ENCODE assay signal across 8 cellular contexts in the genomic region with DNA sequence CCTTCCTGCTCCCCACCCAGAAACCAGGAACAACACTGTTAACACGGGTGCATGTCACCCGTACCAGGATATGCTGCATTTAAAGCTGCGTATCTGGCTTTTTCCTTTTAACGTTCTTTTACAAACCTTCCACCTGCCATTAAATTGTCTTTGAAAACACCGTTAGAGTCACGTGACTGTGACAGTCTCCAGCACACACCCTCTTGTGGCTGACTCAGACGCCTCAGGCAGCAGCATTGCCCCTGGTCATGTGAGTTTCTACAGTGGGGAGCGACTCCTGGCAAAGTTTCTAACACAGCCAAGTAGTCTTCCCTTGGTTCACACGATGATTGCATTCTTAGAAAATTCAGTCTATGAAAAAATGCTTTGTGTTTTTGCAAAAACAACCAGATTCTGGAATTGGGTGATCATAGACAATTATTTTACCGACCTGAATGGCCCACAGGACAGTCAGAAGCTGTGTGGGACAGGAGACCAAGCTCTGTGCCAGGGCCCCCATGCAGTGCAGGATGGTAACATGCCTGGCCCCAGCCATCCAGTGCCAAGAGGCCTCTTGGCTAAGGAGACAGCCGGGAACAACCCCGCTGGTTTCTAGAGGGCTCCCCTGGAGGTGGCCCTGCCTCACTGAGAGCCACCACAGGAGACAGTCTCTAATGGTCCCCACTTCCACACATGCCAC.
DNase-seq lines count a peak whose midpoint lies in the region; ATAC-seq and TF ChIP-seq lines count a peak whose summit lies in the region.

No MANE protein-coding gene starts in this region.

- H3K4me3 Mint-ChIP-seq in activated T-helper 1 cell treated with anti-CD3 and anti-CD28 coated beads, Interleukin-12 subunit alpha, Interleukin-12 subunit beta, Interleukin-2, Interleukin-4 antibody, amounts not matched to agents 30 ng/mL and 10 ng/mL and 1 ng/mL, durations not matched to agents 14 hours and 24 hours and 36 hours: no peak overlapping the region
- H3K4me3 Mint-ChIP-seq in glutamatergic neuron (ENCODE audit: unreplicated experiment): no peak overlapping the region

- H3K27ac ChIP-seq in VCaP: no peak overlapping the region
- H3K27ac ChIP-seq in ovary: no peak overlapping the region

- no peak for TF ChIP-seq POLR2A in erythroblast (IDR thresholded peaks at IDR 0.05; ENCODE audit: low read length)
- TF ChIP-seq POLR2A in ovary (IDR thresholded peaks at IDR 0.05): no peak

- H3K4me1 Mint-ChIP-seq in activated T-helper 1 cell treated with anti-CD3 and anti-CD28 coated beads, Interleukin-12 subunit alpha, Interleukin-12 subunit beta, Interleukin-2, Interleukin-4 antibody, amounts not matched to agents 30 ng/mL and 10 ng/mL and 1 ng/mL, durations not matched to agents 14 hours and 24 hours and 36 hours (ENCODE audit: low read depth): peaks cover 6% of the 10 kb centered on the region
- peaks cover 12% of the 10 kb centered on the region for H3K4me1 Mint-ChIP-seq in glutamatergic neuron (ENCODE audit: low read depth, unreplicated experiment)

- H3K36me3 ChIP-seq in ovary: no peaks in the 10 kb centered on the region

- no peaks in the 10 kb centered on the region for H3K27me3 Mint-ChIP-seq in activated T-helper 1 cell treated with anti-CD3 and anti-CD28 coated beads, Interleukin-12 subunit alpha, Interleukin-12 subunit beta, Interleukin-2, Interleukin-4 antibody, amounts not matched to agents 30 ng/mL and 10 ng/mL and 1 ng/mL, durations not matched to agents 14 hours and 24 hours and 36 hours (ENCODE audit: insufficient read depth)
- H3K27me3 Mint-ChIP-seq in glutamatergic neuron (ENCODE audit: unreplicated experiment): peaks cover 7% of the 10 kb centered on the region

- no peaks in the 10 kb centered on the region for H3K27me3 ChIP-seq in ovary

- no peaks in the 10 kb centered on the region for H3K4me1 ChIP-seq in ovary (ENCODE audit: insufficient read depth)

- TF ChIP-seq CTCF in LNCaP clone FGC (IDR thresholded peaks at IDR 0.05; ENCODE audit: control insufficient read depth, extremely low read depth, insufficient read depth): peak; percentile 61
- peak; percentile 33 for TF ChIP-seq CTCF in VCaP (conservative IDR thresholded peaks at IDR 0.05)
- TF ChIP-seq CTCF in ovary (IDR thresholded peaks at IDR 0.05): no peak
- no peak for TF ChIP-seq CTCF in glutamatergic neuron (IDR thresholded peaks at IDR 0.05; ENCODE audit: partially characterized antibody, unreplicated experiment)

- DNase-seq in activated T-helper 1 cell treated with Interleukin-2 at 50 U/mL for 16 hours (ENCODE audit: low read depth) (peak; percentile 10), LNCaP clone FGC (ENCODE audit: low read depth) (peak; percentile 19), erythroblast (lab: John Stamatoyannopoulos, UW) (peak; percentile 76 to 79), ovary (peak in 3 of 5 donors; percentile 38 to 49 (median 40)), glutamatergic neuron (no peak)
- DNase-seq in activated T-helper 1 cell treated with anti-CD3 and anti-CD28 coated beads, Interleukin-12 subunit alpha, Interleukin-12 subunit beta, Interleukin-2, Interleukin-4 antibody, amounts not matched to agents 30 ng/mL and 10 ng/mL and 1 ng/mL, durations not matched to agents 14 hours and 24 hours and 36 hours (ENCODE audit: low spot score): no peak

- WGBS in ovary, 3 donors: 45 to 55% (median 51%) methylated on average over 12 of the region's 12 CpGs

- no peak for TF ChIP-seq EP300 in ovary (IDR thresholded peaks at IDR 0.05)

- no peak overlapping the region for H3K4me3 ChIP-seq in LNCaP clone FGC (ENCODE audit: low read depth, low read length)
- no peak overlapping the region for H3K4me3 ChIP-seq in ovary

- no peak overlapping the region for H3K27ac Mint-ChIP-seq in activated T-helper 1 cell treated with anti-CD3 and anti-CD28 coated beads, Interleukin-12 subunit alpha, Interleukin-12 subunit beta, Interleukin-2, Interleukin-4 antibody, amounts not matched to agents 30 ng/mL and 10 ng/mL and 1 ng/mL, durations not matched to agents 14 hours and 24 hours and 36 hours
- H3K27ac Mint-ChIP-seq in glutamatergic neuron (ENCODE audit: unreplicated experiment): no peak overlapping the region

- intact Hi-C loops in activated T-helper 1 cell treated with anti-CD3 and anti-CD28 coated beads, Interleukin-12 subunit alpha, Interleukin-12 subunit beta, Interleukin-2, Interleukin-4 antibody, amounts not matched to agents 30 ng/mL and 10 ng/mL and 1 ng/mL, durations not matched to agents 14 hours and 24 hours and 36 hours (cut with micrococcal nuclease): no loop called here
- intact Hi-C loops in ovary (cut with DNase I): no loop called here

- no peaks in the 10 kb centered on the region for H3K9me3 ChIP-seq in ovary

- ATAC-seq in HG03135 (IDR thresholded peaks at IDR 0.05; ENCODE audit: unreplicated experiment): no peak

- no peaks in the 10 kb centered on the region for H3K9me3 Mint-ChIP-seq in activated T-helper 1 cell treated with anti-CD3 and anti-CD28 coated beads, Interleukin-12 subunit alpha, Interleukin-12 subunit beta, Interleukin-2, Interleukin-4 antibody, amounts not matched to agents 30 ng/mL and 10 ng/mL and 1 ng/mL, durations not matched to agents 14 hours and 24 hours and 36 hours
- peaks cover 2% of the 10 kb centered on the region for H3K9me3 Mint-ChIP-seq in glutamatergic neuron (ENCODE audit: unreplicated experiment)

- no peaks in the 10 kb centered on the region for H3K36me3 Mint-ChIP-seq in activated T-helper 1 cell treated with anti-CD3 and anti-CD28 coated beads, Interleukin-12 subunit alpha, Interleukin-12 subunit beta, Interleukin-2, Interleukin-4 antibody, amounts not matched to agents 30 ng/mL and 10 ng/mL and 1 ng/mL, durations not matched to agents 14 hours and 24 hours and 36 hours (ENCODE audit: low read depth)
- peaks cover 5% of the 10 kb centered on the region for H3K36me3 Mint-ChIP-seq in glutamatergic neuron (ENCODE audit: unreplicated experiment)

Comparison
In these comparisons a context has a peak if more than half of its experiments do, and no peak if none do; other contexts are left out.
1. DNase-seq: peak in activated T-helper 1 cell treated with Interleukin-2 at 50 U/mL for 16 hours (single experiment), LNCaP clone FGC (single experiment), erythroblast (2 of 2) and ovary (3 of 5); none in activated T-helper 1 cell treated with anti-CD3 and anti-CD28 coated beads, Interleukin-12 subunit alpha, Interleukin-12 subunit beta, Interleukin-2, Interleukin-4 antibody, amounts not matched to agents 30 ng/mL and 10 ng/mL and 1 ng/mL, durations not matched to agents 14 hours and 24 hours and 36 hours (single experiment) and glutamatergic neuron (single experiment).
2. CTCF ChIP-seq: peak in LNCaP clone FGC (single experiment) and VCaP (single experiment); none in ovary (0 of 3) and glutamatergic neuron (single experiment).